Comparison of ENCODE assay signal across 7 cellular contexts in genomic region chr22:40196628-40197027, GRCh38. TPM values are rescaled to one million over a fixed set of nuclear protein-coding genes. Genes with fewer than 3 reads are reported as not detected.
DNase-seq lines count a peak whose midpoint lies in the region; ATAC-seq and TF ChIP-seq lines count a peak whose summit lies in the region.

No MANE protein-coding gene starts in this region.

- no peaks in the 10 kb centered on the region for H3K9me3 Mint-ChIP-seq in activated CD8-positive, alpha-beta T cell treated with anti-CD3 and anti-CD28 coated beads, Interleukin-2, amount 10 ng/mL, durations not matched to agents 7 days and 5 days (ENCODE audit: insufficient read depth)
- no peaks in the 10 kb centered on the region for H3K9me3 Mint-ChIP-seq in stimulated activated effector memory CD8-positive, alpha-beta T cell treated with anti-CD3 and anti-CD28 coated beads, Interleukin-12 subunit alpha, Interleukin-12 subunit beta, amount 100 ng/mL, for 72 hours

- CTCF ChIA-PET in activated CD8-positive, alpha-beta T cell treated with anti-CD3 and anti-CD28 coated beads, Interleukin-2, amount 10 ng/mL, durations not matched to agents 7 days and 5 days (lab: Charles Lee): interaction anchor here (1.0 to 5.1 kb wide), 2 partner anchors 19 to 151 kb away, joined by 3 to 20 read pairs; partner anchors contain the start of genes ADSL and TNRC6B

- peaks cover 46% of the 10 kb centered on the region for H3K4me1 Mint-ChIP-seq in activated CD8-positive, alpha-beta T cell treated with anti-CD3 and anti-CD28 coated beads, Interleukin-2, amount 10 ng/mL, durations not matched to agents 7 days and 5 days (ENCODE audit: low read depth)
- peaks cover 69% of the 10 kb centered on the region for H3K4me1 Mint-ChIP-seq in stimulated activated effector memory CD8-positive, alpha-beta T cell treated with anti-CD3 and anti-CD28 coated beads, Interleukin-12 subunit alpha, Interleukin-12 subunit beta, amount 100 ng/mL, for 72 hours

- H3K4me3 Mint-ChIP-seq in activated CD8-positive, alpha-beta T cell treated with anti-CD3 and anti-CD28 coated beads, Interleukin-2, amount 10 ng/mL, durations not matched to agents 7 days and 5 days: no peak overlapping the region
- H3K4me3 Mint-ChIP-seq in stimulated activated effector memory CD8-positive, alpha-beta T cell treated with anti-CD3 and anti-CD28 coated beads, Interleukin-12 subunit alpha, Interleukin-12 subunit beta, amount 100 ng/mL, for 72 hours: peak overlapping the region; percentile 30

- no peak overlapping the region for H3K27ac ChIP-seq in foreskin keratinocyte

- peaks cover 9% of the 10 kb centered on the region for H3K4me1 ChIP-seq in foreskin keratinocyte

- POLR2A ChIA-PET in activated CD8-positive, alpha-beta T cell treated with anti-CD3 and anti-CD28 coated beads, Interleukin-2, amount 10 ng/mL, durations not matched to agents 7 days and 5 days (lab: Charles Lee): interaction anchor here (0.7 to 1.2 kb wide), 4 partner anchors 19 to 1323 kb away, joined by 3 to 5 read pairs (median 4); partner anchors contain the start of gene TNRC6B

- ATAC-seq in activated CD8-positive, alpha-beta T cell treated with anti-CD3 and anti-CD28 coated beads, Interleukin-2, amount 10 ng/mL, durations not matched to agents 7 days and 5 days: peak; percentile 64
- ATAC-seq in foreskin keratinocyte (peak; percentile 96), GM18511 (IDR thresholded peaks at IDR 0.05; ENCODE audit: unreplicated experiment) (no peak)
- ATAC-seq in stimulated activated effector memory CD8-positive, alpha-beta T cell treated with anti-CD3 and anti-CD28 coated beads, Interleukin-12 subunit alpha, Interleukin-12 subunit beta, amount 100 ng/mL, for 72 hours: peak; percentile 97

- no peak overlapping the region for H3K27ac Mint-ChIP-seq in activated CD8-positive, alpha-beta T cell treated with anti-CD3 and anti-CD28 coated beads, Interleukin-2, amount 10 ng/mL, durations not matched to agents 7 days and 5 days
- peak overlapping the region; percentile 87 for H3K27ac Mint-ChIP-seq in stimulated activated effector memory CD8-positive, alpha-beta T cell treated with anti-CD3 and anti-CD28 coated beads, Interleukin-12 subunit alpha, Interleukin-12 subunit beta, amount 100 ng/mL, for 72 hours

- no peak for TF ChIP-seq CTCF in foreskin keratinocyte (conservative IDR thresholded peaks at IDR 0.05)

- DNase-seq in HK-2 (ENCODE audit: unreplicated experiment): peak; percentile 22
- DNase-seq in activated CD8-positive, alpha-beta T cell treated with anti-CD3 and anti-CD28 coated beads, Interleukin-2, amount 10 ng/mL, durations not matched to agents 7 days and 5 days: no peak
- DNase-seq in foreskin keratinocyte: peak; percentile 88 to 93
- DNase-seq in stimulated activated effector memory CD8-positive, alpha-beta T cell treated with anti-CD3 and anti-CD28 coated beads, Interleukin-12 subunit alpha, Interleukin-12 subunit beta, amount 100 ng/mL, for 72 hours (ENCODE audit: low spot score in 2 of 2): no peak
- no peak for DNase-seq in activated CD4-positive, CD25-positive, alpha-beta regulatory T cell (lab: John Stamatoyannopoulos, UW)
- no peak for DNase-seq in DMS153 (lab: John Stamatoyannopoulos, UW)

- H3K36me3 Mint-ChIP-seq in activated CD8-positive, alpha-beta T cell treated with anti-CD3 and anti-CD28 coated beads, Interleukin-2, amount 10 ng/mL, durations not matched to agents 7 days and 5 days (ENCODE audit: low read depth): peaks cover 15% of the 10 kb centered on the region
- H3K36me3 Mint-ChIP-seq in stimulated activated effector memory CD8-positive, alpha-beta T cell treated with anti-CD3 and anti-CD28 coated beads, Interleukin-12 subunit alpha, Interleukin-12 subunit beta, amount 100 ng/mL, for 72 hours: peaks cover 5% of the 10 kb centered on the region

- H3K27me3 Mint-ChIP-seq in activated CD8-positive, alpha-beta T cell treated with anti-CD3 and anti-CD28 coated beads, Interleukin-2, amount 10 ng/mL, durations not matched to agents 7 days and 5 days (ENCODE audit: low read depth): no peaks in the 10 kb centered on the region

- H3K27me3 ChIP-seq in foreskin keratinocyte: no peaks in the 10 kb centered on the region

RNA-seq across cellular contexts. Expression of gene TNRC6B, which starts 18.9 kb away (rescaled TPM):
- total RNA-seq in activated CD8-positive, alpha-beta T cell treated with anti-CD3 and anti-CD28 coated beads, Interleukin-2, amount 10 ng/mL, durations not matched to agents 7 days and 5 days: 10 to 100 TPM; 62.9 to 63.3 TPM
- total RNA-seq in foreskin keratinocyte: 14.6 and 14.7 TPM in 2 replicates
- 2.1 and 2.5 TPM in 2 replicates for polyA plus RNA-seq in foreskin keratinocyte

Comparison
In these comparisons a context has a peak if more than half of its experiments do, and no peak if none do; other contexts are left out.
1. DNase-seq: peak in HK-2 (single experiment) and foreskin keratinocyte (2 of 2); none in activated CD8-positive, alpha-beta T cell treated with anti-CD3 and anti-CD28 coated beads, Interleukin-2, amount 10 ng/mL, durations not matched to agents 7 days and 5 days (single experiment), stimulated activated effector memory CD8-positive, alpha-beta T cell treated with anti-CD3 and anti-CD28 coated beads, Interleukin-12 subunit alpha, Interleukin-12 subunit beta, amount 100 ng/mL, for 72 hours (0 of 2), activated CD4-positive, CD25-positive, alpha-beta regulatory T cell (0 of 4) and DMS153 (single experiment).